In genomic region chr13:102798653-102799543, GRCh38 we compare ENCODE assay signal across 8 cellular contexts. TPM values are rescaled to one million over a fixed set of nuclear protein-coding genes. Genes with fewer than 3 reads are reported as not detected.
DNase-seq lines count a peak whose midpoint lies in the region; ATAC-seq, FAIRE-seq and TF ChIP-seq lines count a peak whose summit lies in the region.

Gene BIVM (plus strand): TSS chr13:102799119. CDS start chr13:102807268, 8,149 bp downstream.
Gene POGLUT2 (minus strand): TSS chr13:102798976. CDS start chr13:102798670, 306 bp downstream.

- in situ Hi-C loops in HepG2 (cut with HindIII; ENCODE audit: extremely low pct_ligation_motif_present, low pct_unique_long_range_greater_than_20kb), result no loop called here

- H3K36me3 ChIP-seq in duodenal mucosa (ENCODE audit: control insufficient read depth in 1 of 2, insufficient read depth in 2 of 2, low read length in 2 of 2) (no peaks in the 10 kb centered on the region), HepG2 (replicated peaks in 1 of 2; ENCODE audit: control insufficient read depth in 1 of 2, insufficient read depth in 2 of 2, low read length in 2 of 2) (no peaks in the 10 kb centered on the region; a peak in 1 of 5 replicates)

- H4K20me1 ChIP-seq in HepG2 (ENCODE audit: insufficient read depth, low read length), result no peaks in the 10 kb centered on the region

- H3K9ac ChIP-seq in duodenal mucosa (ENCODE audit: low read depth in 1 of 2, low read length in 2 of 2) (peak within 1 kb of the TSS; percentile 59 to 73), HepG2 (ENCODE audit: insufficient read depth, low read depth, low read length) (peak within 1 kb of the TSS; percentile 87)

- TF ChIP-seq EP300 in HepG2 (IDR thresholded peaks at IDR 0.05; ENCODE audit: low read depth in 2 of 2, low read length in 2 of 2), result no peak
- TF ChIP-seq EP300 in HepG2 (CRISPR knock-in tag; IDR thresholded peaks at IDR 0.05; ENCODE audit: borderline replicate concordance), result no peak

- peaks cover 24% of the 10 kb centered on the region for H3K4me1 Mint-ChIP-seq in CD14-positive monocyte
- peaks cover 22% of the 10 kb centered on the region for H3K4me1 Mint-ChIP-seq in activated CD4-positive, alpha-beta memory T cell treated with anti-CD3 and anti-CD28 coated beads for 36 hours (ENCODE audit: low read depth)

- H3K27ac ChIP-seq in duodenal mucosa (ENCODE audit: low read depth, low read length) (peak within 1 kb of the TSS; percentile 73), HepG2 (ENCODE audit: extremely low read length, insufficient read depth, low read length) (peak within 1 kb of the TSS; percentile 78)

- no peak for TF ChIP-seq RAD21 in HepG2 (CRISPR knock-in tag; IDR thresholded peaks at IDR 0.05)

- peak; percentile 70 for ATAC-seq in GM19372 (IDR thresholded peaks at IDR 0.05; ENCODE audit: low read depth, unreplicated experiment)
- ATAC-seq in HG03520 (IDR thresholded peaks at IDR 0.05; ENCODE audit: unreplicated experiment), result peak; percentile 79
- peak; percentile 95 for ATAC-seq in HepG2

- H3K36me3 Mint-ChIP-seq in CD14-positive monocyte, result peaks cover 0 to 4% of the 10 kb centered on the region in 2 donors
- peaks cover 6% of the 10 kb centered on the region for H3K36me3 Mint-ChIP-seq in activated CD4-positive, alpha-beta memory T cell treated with anti-CD3 and anti-CD28 coated beads for 36 hours

- DNase-seq in CD14-positive monocyte (ENCODE audit: low spot score), result peak; percentile 55
- DNase-seq in NCI-H748 (lab: John Stamatoyannopoulos, UW; ENCODE audit: unreplicated experiment), result peak; percentile 94
- DNase-seq in activated CD4-positive, alpha-beta memory T cell treated with anti-CD3 and anti-CD28 coated beads for 36 hours, result peak; percentile 92
- peak; percentile 89 for DNase-seq in HepG2 (ENCODE audit: low spot score)
- peak; percentile 81 for DNase-seq in stimulated activated CD4-positive, alpha-beta T cell treated with anti-CD3 and anti-CD28 coated beads, Interleukin-4, amount 100 ng/mL, for 24 hours

- H3K9me3 Mint-ChIP-seq in CD14-positive monocyte, result peaks cover 0 to 4% (median 0%) of the 10 kb centered on the region in 7 donors
- no peaks in the 10 kb centered on the region for H3K9me3 Mint-ChIP-seq in activated CD4-positive, alpha-beta memory T cell treated with anti-CD3 and anti-CD28 coated beads for 36 hours

- 0% methylated on average over 2 of the region's 83 CpGs for WGBS in HepG2 (ENCODE audit: low lambda C conversion rate)

- no peaks in the 10 kb centered on the region for H3K9me3 ChIP-seq in duodenal mucosa (ENCODE audit: control insufficient read depth in 1 of 2, low read length in 2 of 2)
- no peaks in the 10 kb centered on the region for H3K9me3 ChIP-seq in HepG2 (ENCODE audit: low read length)

- peak within 1 kb of the TSS in 1 of 7 donors; percentile 13 for H3K27ac Mint-ChIP-seq in CD14-positive monocyte
- H3K27ac Mint-ChIP-seq in activated CD4-positive, alpha-beta memory T cell treated with anti-CD3 and anti-CD28 coated beads for 36 hours, result peak within 1 kb of the TSS; percentile 70

- H3K4me3 Mint-ChIP-seq in CD14-positive monocyte, result peak within 1 kb of the TSS; percentile 83 to 93
- H3K4me3 Mint-ChIP-seq in activated CD4-positive, alpha-beta memory T cell treated with anti-CD3 and anti-CD28 coated beads for 36 hours, result peak within 1 kb of the TSS; percentile 90

- BruUV-seq in HepG2 (replicated peaks; lab: Mats Ljungman, UMichigan), result no TSS peak

- H3K27me3 Mint-ChIP-seq in CD14-positive monocyte (ENCODE audit: low read depth in 3 of 3), result peaks cover 25 to 34% (median 34%) of the 10 kb centered on the region in 3 donors
- peaks cover 5% of the 10 kb centered on the region for H3K27me3 Mint-ChIP-seq in activated CD4-positive, alpha-beta memory T cell treated with anti-CD3 and anti-CD28 coated beads for 36 hours

- peak within 1 kb of the TSS; percentile 87 for H2AFZ ChIP-seq in HepG2 (ENCODE audit: low read length)

- peak; percentile 93 for FAIRE-seq in HepG2 (lab: Jason Lieb, UNC)

- intact Hi-C loops in CD14-positive monocyte (cut with micrococcal nuclease) (loop anchor here in 1 of 2 donors (10.0 kb wide), 1 partner anchor 114 kb away; no protein-coding TSS in a partner anchor), HepG2 (cut with micrococcal nuclease; ENCODE audit: unreplicated experiment) (loop anchor here (1.0 kb wide), 1 partner anchor 31 kb away; no protein-coding TSS in a partner anchor)
- intact Hi-C loops in activated CD4-positive, alpha-beta memory T cell treated with anti-CD3 and anti-CD28 coated beads for 36 hours (cut with micrococcal nuclease), result loop anchor here (1.0 to 5.0 kb wide), 5 partner anchors 20 to 207 kb away; partner anchors contain the start of gene TPP2

- H3K79me2 ChIP-seq in HepG2 (ENCODE audit: insufficient read depth, low read length), result peaks cover 28% of the 10 kb centered on the region

- TF ChIP-seq POLR2A in HepG2 (IDR thresholded peaks at IDR 0.05; ENCODE audit: insufficient read depth in 1 of 2, low read depth in 2 of 2, low read length in 2 of 2), result peak; percentile 68 to 79

- peak within 1 kb of the TSS; percentile 76 for H3K4me2 ChIP-seq in HepG2 (ENCODE audit: low read depth, low read length)

- H3K4me1 ChIP-seq in duodenal mucosa (ENCODE audit: control insufficient read depth in 1 of 2, insufficient read depth in 2 of 2, low read length in 2 of 2) (peaks cover 0 to 8% of the 10 kb centered on the region in 2 donors), HepG2 (ENCODE audit: insufficient read depth, low read length) (peaks cover 24% of the 10 kb centered on the region)

- H3K27me3 ChIP-seq in duodenal mucosa (ENCODE audit: control insufficient read depth in 1 of 2, insufficient read depth in 2 of 2, low read length in 2 of 2) (no peaks in the 10 kb centered on the region), HepG2 (ENCODE audit: control insufficient read depth in 1 of 2, insufficient read depth in 2 of 2, low read length in 2 of 2) (no peaks in the 10 kb centered on the region; a peak in 1 of 5 replicates)

- CTCF ChIA-PET in activated CD4-positive, alpha-beta memory T cell treated with anti-CD3 and anti-CD28 coated beads for 36 hours (lab: Charles Lee), result interaction anchor here (0.8 to 4.7 kb wide), 11 partner anchors 8 to 207 kb away, joined by 3 to 22 read pairs (median 5); partner anchors contain the start of genes ERCC5 and TEX30
- CTCF ChIA-PET in HepG2 (lab: Yijun Ruan, JAX; ENCODE audit: low intra/inter-chr PET ratio, low total read pairs), result interaction anchor here (2.0 kb wide), 1 partner anchor 218 kb away, joined by 9 read pairs; no protein-coding TSS in a partner anchor

- H3K4me3 ChIP-seq in duodenal mucosa (ENCODE audit: low read depth in 1 of 2, low read length in 2 of 2) (peak within 1 kb of the TSS; percentile 87), HepG2 (replicated peaks in 1 of 3; ENCODE audit: insufficient read depth in 1 of 3, low read depth in 2 of 3, low read length in 3 of 3) (peak within 1 kb of the TSS; percentile 70 to 89 (median 83))

- TF ChIP-seq CTCF in CD14-positive monocyte (IDR thresholded peaks at IDR 0.05), result no peak
- no peak for TF ChIP-seq CTCF in HepG2 (CRISPR knock-in tag; IDR thresholded peaks at IDR 0.05)

- POLR2A ChIA-PET in activated CD4-positive, alpha-beta memory T cell treated with anti-CD3 and anti-CD28 coated beads for 36 hours (lab: Charles Lee), result interaction anchor here (0.5 to 3.6 kb wide), 7 partner anchors 13 to 203 kb away, joined by 3 to 28 read pairs (median 3); partner anchors contain the start of genes ERCC5, TEX30 and TPP2
- POLR2A ChIA-PET in HepG2 (lab: Yijun Ruan, JAX), result interaction anchor here (2.4 to 3.6 kb wide), 2 partner anchors 28 to 47 kb away, joined by 8 to 21 read pairs; partner anchors contain the start of gene ERCC5

RNA-seq across cellular contexts. Expression of gene BIVM, which starts in this region (rescaled TPM):
- polyA plus RNA-seq in CD14-positive monocyte (1 to 10 TPM in 1 of 2 donors, under 1 TPM in 1; 0.81 to 1.1 TPM), HepG2 (2011; rRNA removed) (8.9 and 10.4 TPM in 2 replicates)
- 10 to 100 TPM; 13.3 to 15.7 TPM for total RNA-seq in activated CD4-positive, alpha-beta memory T cell treated with anti-CD3 and anti-CD28 coated beads for 36 hours
- 13.9 and 15.8 TPM in 2 replicates for total RNA-seq in HepG2 (2016; rRNA removed; fragmentation: Illumina TruSeq; extraction: Trizol)
- 5.6 and 6.3 TPM in 2 replicates for total RNA-seq in HepG2 (2016; cell fraction: cytosol; rRNA removed; fragmentation: Illumina TruSeq; extraction: Trizol; ENCODE audit: low read depth)
- total RNA-seq in HepG2 (2016; cell fraction: insoluble cytoplasmic fraction; rRNA removed; fragmentation: Illumina TruSeq; extraction: Trizol), result 15.3 and 16.6 TPM in 2 replicates
- total RNA-seq in HepG2 (2016; cell fraction: membrane; rRNA removed; fragmentation: Illumina TruSeq; extraction: Trizol), result 14.6 and 15.0 TPM in 2 replicates
- total RNA-seq in HepG2 (2016; cell fraction: nucleus; rRNA removed; fragmentation: Illumina TruSeq; extraction: Trizol), result 20.6 and 23.4 TPM in 2 replicates
- polyA plus RNA-seq in HepG2 (2011; cell fraction: cytosol; rRNA removed), result 3.3 and 5.3 TPM in 2 replicates
- 12.2 and 14.7 TPM in 2 replicates for polyA plus RNA-seq in HepG2 (2011; cell fraction: nucleus; rRNA removed)
- 7.7 and 11.4 TPM in 2 replicates for polyA plus RNA-seq in HepG2 (2012)
- polyA plus RNA-seq in HepG2 (2016; cell fraction: cytosol; fragmentation: Illumina TruSeq; extraction: Trizol; ENCODE audit: low read depth), result 2.3 and 2.5 TPM in 2 replicates
- polyA plus RNA-seq in HepG2 (2016; cell fraction: insoluble cytoplasmic fraction; fragmentation: Illumina TruSeq; extraction: Trizol; ENCODE audit: low read depth), result 16.5 and 17.6 TPM in 2 replicates
- 8.4 and 9.0 TPM in 2 replicates for polyA plus RNA-seq in HepG2 (2016; cell fraction: membrane; fragmentation: Illumina TruSeq; extraction: Trizol; ENCODE audit: low read depth)
- 42.9 and 44.2 TPM in 2 replicates for polyA plus RNA-seq in HepG2 (2016; cell fraction: nucleus; fragmentation: Illumina TruSeq; extraction: Trizol; ENCODE audit: insufficient read depth, low read depth)
- polyA minus RNA-seq in HepG2 (2011; rRNA and poly(A)+ RNA removed; ENCODE audit: low replicate concordance), result 2.6 and 3.1 TPM in 2 replicates
- polyA minus RNA-seq in HepG2 (2011; cell fraction: cytosol; rRNA and poly(A)+ RNA removed), result 4.2 and 5.6 TPM in 2 replicates
- polyA minus RNA-seq in HepG2 (2011; cell fraction: nucleus; rRNA and poly(A)+ RNA removed), result 28.7 and 30.5 TPM in 2 replicates

RNA-seq across cellular contexts. Expression of gene POGLUT2, which starts in this region (rescaled TPM):
- polyA plus RNA-seq in CD14-positive monocyte (under 1 TPM in 1 of 2 donors, not detected in 1; 0.22 TPM), HepG2 (2011; rRNA removed) (14.7 and 18.0 TPM in 2 replicates)
- 1 to 10 TPM; 4.4 to 4.9 TPM for total RNA-seq in activated CD4-positive, alpha-beta memory T cell treated with anti-CD3 and anti-CD28 coated beads for 36 hours
- 15.4 and 26.1 TPM in 2 replicates for total RNA-seq in HepG2 (2016; rRNA removed; fragmentation: Illumina TruSeq; extraction: Trizol)
- total RNA-seq in HepG2 (2016; cell fraction: cytosol; rRNA removed; fragmentation: Illumina TruSeq; extraction: Trizol; ENCODE audit: low read depth), result 3.0 and 3.3 TPM in 2 replicates
- 16.7 and 25.6 TPM in 2 replicates for total RNA-seq in HepG2 (2016; cell fraction: insoluble cytoplasmic fraction; rRNA removed; fragmentation: Illumina TruSeq; extraction: Trizol)
- total RNA-seq in HepG2 (2016; cell fraction: membrane; rRNA removed; fragmentation: Illumina TruSeq; extraction: Trizol), result 6.6 and 8.3 TPM in 2 replicates
- 23.7 and 29.5 TPM in 2 replicates for total RNA-seq in HepG2 (2016; cell fraction: nucleus; rRNA removed; fragmentation: Illumina TruSeq; extraction: Trizol)
- polyA plus RNA-seq in HepG2 (2011; cell fraction: cytosol; rRNA removed), result 12.5 and 15.5 TPM in 2 replicates
- polyA plus RNA-seq in HepG2 (2011; cell fraction: nucleus; rRNA removed), result 6.6 and 7.4 TPM in 2 replicates
- polyA plus RNA-seq in HepG2 (2012), result 16.7 and 18.1 TPM in 2 replicates
- polyA plus RNA-seq in HepG2 (2016; cell fraction: cytosol; fragmentation: Illumina TruSeq; extraction: Trizol; ENCODE audit: low read depth), result 3.6 and 3.9 TPM in 2 replicates
- polyA plus RNA-seq in HepG2 (2016; cell fraction: insoluble cytoplasmic fraction; fragmentation: Illumina TruSeq; extraction: Trizol; ENCODE audit: low read depth), result 18.3 and 18.8 TPM in 2 replicates
- polyA plus RNA-seq in HepG2 (2016; cell fraction: membrane; fragmentation: Illumina TruSeq; extraction: Trizol; ENCODE audit: low read depth), result 4.8 and 5.6 TPM in 2 replicates
- polyA plus RNA-seq in HepG2 (2016; cell fraction: nucleus; fragmentation: Illumina TruSeq; extraction: Trizol; ENCODE audit: insufficient read depth, low read depth), result 34.9 and 35.5 TPM in 2 replicates
- 8.4 and 9.1 TPM in 2 replicates for polyA minus RNA-seq in HepG2 (2011; rRNA and poly(A)+ RNA removed; ENCODE audit: low replicate concordance)
- polyA minus RNA-seq in HepG2 (2011; cell fraction: cytosol; rRNA and poly(A)+ RNA removed), result 10.4 and 10.7 TPM in 2 replicates
- polyA minus RNA-seq in HepG2 (2011; cell fraction: nucleus; rRNA and poly(A)+ RNA removed), result 11.2 and 16.7 TPM in 2 replicates

Comparison
In these comparisons a context has a peak if more than half of its experiments do, and no peak if none do; other contexts are left out.
1. Peak in every context shown above with its lines: DNase-seq, ATAC-seq, H3K4me3 ChIP-seq and H3K27ac ChIP-seq.